Comparison of ENCODE assay signal across 17 cellular contexts in genomic region chr5:55371145-55371544, GRCh38.
DNase-seq lines count a peak whose midpoint lies in the region; ATAC-seq and TF ChIP-seq lines count a peak whose summit lies in the region.
"Had no signal": no experiment of that assay in that cellular context is flagged by ENCODE, and none has a peak within 500 bp of the region (broad histone marks: within the 10 kb centered on the region; RNA-seq: fewer than 3 reads in every experiment).

No MANE protein-coding gene starts in this region.

- H3K27me3 Mint-ChIP-seq in nephron (ENCODE audit: low read depth), result no peaks in the 10 kb centered on the region
- H3K27me3 Mint-ChIP-seq in activated CD4-positive, alpha-beta T cell treated with anti-CD3 and anti-CD28 coated beads for 36 hours, result no peaks in the 10 kb centered on the region
- H3K27me3 Mint-ChIP-seq: B cell; CD4-positive, CD25-positive, alpha-beta regulatory T cell; CD8-positive, alpha-beta memory T cell had no signal

- H3K36me3 ChIP-seq in OCI-LY3 (replicated peaks; ENCODE audit: low read depth, low read length), result peaks cover 24% of the 10 kb centered on the region

- TF ChIP-seq CTCF in OCI-LY3 (IDR thresholded peaks at IDR 0.05; ENCODE audit: low read depth, low read length) (no peak), nephron (IDR thresholded peaks at IDR 0.05; ENCODE audit: unreplicated experiment in 3 of 3) (no peak)

- H3K4me2 ChIP-seq in OCI-LY3 (ENCODE audit: low read length), result peak overlapping the region; percentile 67; the same call in 1 of the 2 replicates
- H3K4me2 ChIP-seq: BLaER1 had no signal

- H3K4me3 ChIP-seq in OCI-LY3 (ENCODE audit: low read length), result no peak overlapping the region
- H3K4me3 ChIP-seq: BLaER1, GM23248 had no signal

- POLR2A ChIA-PET in activated CD4-positive, alpha-beta T cell treated with anti-CD3 and anti-CD28 coated beads for 36 hours (lab: Charles Lee), result no interaction called here

- CTCF ChIA-PET in activated CD4-positive, alpha-beta T cell treated with anti-CD3 and anti-CD28 coated beads for 36 hours (lab: Charles Lee), result no interaction called here

- ATAC-seq in left colon (peak; percentile 88), Right ventricle myocardium inferior (no peak)
- no peak for ATAC-seq in activated CD4-positive, alpha-beta T cell treated with anti-CD3 and anti-CD28 coated beads for 36 hours

- peaks cover 22% of the 10 kb centered on the region for H3K9me3 Mint-ChIP-seq in nephron
- H3K9me3 Mint-ChIP-seq in activated CD4-positive, alpha-beta T cell treated with anti-CD3 and anti-CD28 coated beads for 36 hours (ENCODE audit: low read depth), result peaks cover 12% of the 10 kb centered on the region

- H3K36me3 Mint-ChIP-seq in nephron (ENCODE audit: low read depth), result peaks cover 83% of the 10 kb centered on the region
- H3K36me3 Mint-ChIP-seq in activated CD4-positive, alpha-beta T cell treated with anti-CD3 and anti-CD28 coated beads for 36 hours (ENCODE audit: low read depth), result peaks cover 74% of the 10 kb centered on the region

- no peak overlapping the region for H3K9ac ChIP-seq in OCI-LY3 (ENCODE audit: low read length)
- H3K9ac ChIP-seq: BLaER1, GM23248 had no signal

- no peaks in the 10 kb centered on the region for H3K79me2 ChIP-seq in OCI-LY3 (ENCODE audit: low read length)

- DNase-seq in left colon (no peak), Right ventricle myocardium inferior (ENCODE audit: missing footprints) (no peak), NCI-H748 (lab: John Stamatoyannopoulos, UW; ENCODE audit: unreplicated experiment) (no peak)
- no peak for DNase-seq in activated CD4-positive, alpha-beta T cell treated with anti-CD3 and anti-CD28 coated beads for 36 hours
- DNase-seq: CD4-positive, CD25-positive, alpha-beta regulatory T cell; CD8-positive, alpha-beta memory T cell; DMS53; DMS79 treated with DMSO at 0.1 percent for 48 hours; GF-D8; GM23248; H7; HCEC 1CT had no signal

- H3K27ac ChIP-seq in OCI-LY3 (ENCODE audit: low read length), result no peak overlapping the region
- H3K27ac ChIP-seq: BLaER1, C4-2B, GM23248 had no signal

- H3K4me1 ChIP-seq in OCI-LY3 (ENCODE audit: low read length), result peaks cover 27% of the 10 kb centered on the region
- H3K4me1 ChIP-seq: BLaER1 had no signal

- peaks cover 5% of the 10 kb centered on the region for H4K20me1 ChIP-seq in OCI-LY3 (ENCODE audit: insufficient read depth, low read length)
- H4K20me1 ChIP-seq: BLaER1 had no signal

- H2AFZ ChIP-seq in OCI-LY3 (ENCODE audit: low read depth, low read length), result no peak overlapping the region
- H2AFZ ChIP-seq: GM23248 had no signal

- intact Hi-C loops in left colon (cut with DNase I, micrococcal nuclease) (no loop called here), Right ventricle myocardium inferior (cut with DNase I) (no loop called here)
- intact Hi-C loops in activated CD4-positive, alpha-beta T cell treated with anti-CD3 and anti-CD28 coated beads for 36 hours (cut with DNase I, micrococcal nuclease), result no loop called here

- no peak overlapping the region for H3K4me3 Mint-ChIP-seq in nephron
- no peak overlapping the region for H3K4me3 Mint-ChIP-seq in activated CD4-positive, alpha-beta T cell treated with anti-CD3 and anti-CD28 coated beads for 36 hours
- H3K4me3 Mint-ChIP-seq: B cell; CD4-positive, CD25-positive, alpha-beta regulatory T cell; CD8-positive, alpha-beta memory T cell had no signal

- no peaks in the 10 kb centered on the region for H3K27me3 ChIP-seq in OCI-LY3 (ENCODE audit: low read depth, low read length)
- H3K27me3 ChIP-seq: BLaER1 had no signal

- peak overlapping the region; percentile 95 to 97 (median 96) for H3K27ac Mint-ChIP-seq in nephron
- no peak overlapping the region for H3K27ac Mint-ChIP-seq in activated CD4-positive, alpha-beta T cell treated with anti-CD3 and anti-CD28 coated beads for 36 hours
- H3K27ac Mint-ChIP-seq: B cell; CD4-positive, CD25-positive, alpha-beta regulatory T cell had no signal

- H3K9me3 ChIP-seq in OCI-LY3 (ENCODE audit: insufficient read depth, low read length), result no peaks in the 10 kb centered on the region

- H3K4me1 Mint-ChIP-seq in nephron, result peaks cover 9% of the 10 kb centered on the region
- H3K4me1 Mint-ChIP-seq in activated CD4-positive, alpha-beta T cell treated with anti-CD3 and anti-CD28 coated beads for 36 hours, result no peaks in the 10 kb centered on the region
- H3K4me1 Mint-ChIP-seq: B cell; CD8-positive, alpha-beta memory T cell had no signal
